8 cellular contexts compared by ENCODE assay signal in genomic region chr13:20492641-20493040, GRCh38. TPM values are rescaled to one million over a fixed set of nuclear protein-coding genes. Genes with fewer than 3 reads are reported as not detected.
A peak's percentile ranks its signal among the peaks of the same experiment; 100 is the strongest.
DNase-seq lines count a peak whose midpoint lies in the region; ATAC-seq and TF ChIP-seq lines count a peak whose summit lies in the region.

No MANE protein-coding gene starts in this region.

- no peak overlapping the region for H3K4me3 ChIP-seq in fibroblast of lung (replicated peaks in 1 of 4; ENCODE audit: control extremely low read depth in 1 of 4, insufficient read depth in 1 of 4, low read depth in 3 of 4, low read length in 4 of 4)

- no peak overlapping the region for H4K8ac ChIP-seq in H9 (replicated peaks; ENCODE audit: insufficient read length, low read depth, low read length)

- no peak overlapping the region for H3K4ac ChIP-seq in H9 (ENCODE audit: low read depth, low read length)

- H3K27me3 ChIP-seq in H9 (ENCODE audit: insufficient read depth, low read length), result no peaks in the 10 kb centered on the region
- no peaks in the 10 kb centered on the region for H3K27me3 ChIP-seq in fibroblast of lung (ENCODE audit: control insufficient read depth, insufficient read depth, low read length)

- no peak overlapping the region for H3K18ac ChIP-seq in H9 (ENCODE audit: insufficient read length, low read depth, low read length)

- H4K5ac ChIP-seq in H9 (ENCODE audit: insufficient read length, low read depth, low read length), result no peak overlapping the region

- H3K79me1 ChIP-seq in H9 (ENCODE audit: insufficient read depth, low read depth, low read length, poor library complexity, severe bottlenecking), result no peaks in the 10 kb centered on the region

- no peaks in the 10 kb centered on the region for H3K9me3 Mint-ChIP-seq in H9
- H3K9me3 Mint-ChIP-seq in activated B cell treated with CpG ODN at 0.5 μM for 24 hours, result no peaks in the 10 kb centered on the region

- H3K9ac ChIP-seq in H9 (ENCODE audit: extremely low read depth, insufficient read length, low read length), result no peak overlapping the region
- H3K9ac ChIP-seq in fibroblast of lung (ENCODE audit: insufficient read depth, low read length), result no peak overlapping the region

- no peaks in the 10 kb centered on the region; the same call in 1 of the 2 replicates for H3K4me1 ChIP-seq in H9 (ENCODE audit: insufficient read depth, low read length)
- H3K4me1 ChIP-seq in fibroblast of lung (ENCODE audit: control insufficient read depth, extremely low read depth, insufficient read depth, low read length), result no peaks in the 10 kb centered on the region

- H3T11ph ChIP-seq in H9 (ENCODE audit: low read length), result no peak overlapping the region

- no peak overlapping the region for H3K4me2 ChIP-seq in H9 (ENCODE audit: insufficient read depth, insufficient read length, low read length)
- no peak overlapping the region for H3K4me2 ChIP-seq in fibroblast of lung (ENCODE audit: extremely low read depth, insufficient read depth, low read length)

- no peaks in the 10 kb centered on the region for H3K36me3 Mint-ChIP-seq in H9 (ENCODE audit: insufficient read depth in 1 of 3, low read depth in 3 of 3)
- H3K36me3 Mint-ChIP-seq in activated B cell treated with CpG ODN at 0.5 μM for 24 hours (ENCODE audit: low read depth), result peaks cover 9% of the 10 kb centered on the region

- no peaks in the 10 kb centered on the region for H3K23me2 ChIP-seq in H9 (ENCODE audit: insufficient read length, low read depth, low read length, poor library complexity, severe bottlenecking)

- H2AFZ ChIP-seq in H9 (ENCODE audit: low read length), result no peak overlapping the region
- no peak overlapping the region for H2AFZ ChIP-seq in fibroblast of lung (ENCODE audit: low read length)

- CTCF ChIA-PET in activated B cell treated with CpG ODN at 0.5 μM for 24 hours (lab: Charles Lee), result interaction anchor here (1.0 to 7.4 kb wide), 11 partner anchors 92 to 684 kb away, joined by 3 to 91 read pairs (median 4); partner anchors contain the start of genes MRPL57 and SKA3

- POLR2A ChIA-PET in activated B cell treated with CpG ODN at 0.5 μM for 24 hours (lab: Charles Lee), result no interaction called here

- H2BK120ac ChIP-seq in H9 (ENCODE audit: low read depth, low read length, poor library complexity, severe bottlenecking), result no peak overlapping the region

- H3K27ac ChIP-seq in H9 (ENCODE audit: insufficient read length, low read depth, low read length), result no peak overlapping the region
- no peak overlapping the region for H3K27ac ChIP-seq in fibroblast of lung (ENCODE audit: insufficient read depth, low read length)

- H3K79me2 ChIP-seq in H9 (ENCODE audit: insufficient read depth, low read length), result no peaks in the 10 kb centered on the region
- no peaks in the 10 kb centered on the region for H3K79me2 ChIP-seq in fibroblast of lung (ENCODE audit: control insufficient read depth, insufficient read depth, low read length)

- intact Hi-C loops in activated B cell treated with CpG ODN at 0.5 μM for 24 hours (cut with micrococcal nuclease), result loop anchor here (1.0 to 10.0 kb wide), 3 partner anchors 298 to 987 kb away; partner anchors contain the start of gene GJB2

- H2BK5ac ChIP-seq in H9 (ENCODE audit: insufficient read length, low read length), result no peak overlapping the region

- H2BK12ac ChIP-seq in H9 (ENCODE audit: insufficient read length, low read depth, low read length), result no peak overlapping the region

- H3K23ac ChIP-seq in H9 (ENCODE audit: insufficient read length, low read depth, low read length), result no peak overlapping the region

- H3K4me3 Mint-ChIP-seq in H9 (no peak overlapping the region), activated B cell treated with CpG ODN at 0.5 μM for 24 hours (no peak overlapping the region)

- H3K27ac Mint-ChIP-seq in H9 (no peak overlapping the region), activated B cell treated with CpG ODN at 0.5 μM for 24 hours (no peak overlapping the region)

- H3K14ac ChIP-seq in H9 (ENCODE audit: insufficient read depth, low read length), result no peak overlapping the region

- H3K36me3 ChIP-seq in fibroblast of lung (ENCODE audit: control insufficient read depth, insufficient read depth, low read length), result no peaks in the 10 kb centered on the region

- H2BK15ac ChIP-seq in H9 (ENCODE audit: low read depth, low read length), result no peak overlapping the region

- H3K9me3 ChIP-seq in H9 (ENCODE audit: control insufficient read depth, low read depth, low read length), result no peaks in the 10 kb centered on the region
- H3K9me3 ChIP-seq in fibroblast of lung (ENCODE audit: control insufficient read depth, insufficient read depth, low read depth, low read length), result no peaks in the 10 kb centered on the region

- H4K91ac ChIP-seq in H9 (ENCODE audit: insufficient read length, low read depth, low read length), result no peak overlapping the region

- no peak overlapping the region for H2BK20ac ChIP-seq in H9 (ENCODE audit: low read depth, low read length, poor library complexity, severe bottlenecking)

- DNase-seq in CD1c-positive myeloid dendritic cell (ENCODE audit: extremely low spot score), result peak; percentile 28
- DNase-seq in H9, result peak; percentile 54
- peak; percentile 29 for DNase-seq in activated B cell treated with CpG ODN at 0.5 μM for 24 hours
- peak; percentile 43 to 45 for DNase-seq in fibroblast of lung (ENCODE audit: low read depth in 2 of 2)
- peak; percentile 37 for DNase-seq in stimulated activated CD4-positive, alpha-beta T cell treated with anti-CD3 and anti-CD28 coated beads, Interleukin-4, amount 100 ng/mL, for 24 hours
- DNase-seq in HPDE6-E6E7 (ENCODE audit: extremely low spot score), result no peak
- no peak for DNase-seq in NCI-H1048 (lab: John Stamatoyannopoulos, UW)

- TF ChIP-seq CTCF in H9 (conservative IDR thresholded peaks at IDR 0.05) (peak; percentile 71), activated B cell treated with CpG ODN at 0.5 μM for 24 hours (IDR thresholded peaks at IDR 0.05) (no peak), fibroblast of lung (conservative IDR thresholded peaks at IDR 0.05 in 1 of 2, IDR thresholded peaks at IDR 0.05 in 1 of 2; ENCODE audit: low read depth in 1 of 2, low read length in 2 of 2) (peak; percentile 44 to 69)

- no CpG with 5 or more reads among the region's 3 CpGs for WGBS in H9 (ENCODE audit: extremely low coverage, insufficient read length, low lambda C conversion rate)

- H3K27me3 Mint-ChIP-seq in H9 (ENCODE audit: low read depth) (no peaks in the 10 kb centered on the region; the same call in 1 of the 2 replicates), activated B cell treated with CpG ODN at 0.5 μM for 24 hours (no peaks in the 10 kb centered on the region)

- H3K56ac ChIP-seq in H9 (ENCODE audit: insufficient read length, low read depth, low read length), result no peak overlapping the region

- H4K20me1 ChIP-seq in H9 (ENCODE audit: control insufficient read depth, insufficient read depth, insufficient read length) (no peaks in the 10 kb centered on the region), fibroblast of lung (ENCODE audit: control insufficient read depth, extremely low read depth, insufficient read depth, low read length) (no peaks in the 10 kb centered on the region)

- no peak overlapping the region for H2AK5ac ChIP-seq in H9 (ENCODE audit: insufficient read length, low read length)

- H3K4me1 Mint-ChIP-seq in H9 (peaks cover 3 to 5% of the 10 kb centered on the region in 2 experiments), activated B cell treated with CpG ODN at 0.5 μM for 24 hours (no peaks in the 10 kb centered on the region)

- ATAC-seq in activated B cell treated with CpG ODN at 0.5 μM for 24 hours (ENCODE audit: low read depth) (peak; percentile 47), HG02870 (IDR thresholded peaks at IDR 0.05; ENCODE audit: unreplicated experiment) (no peak)

RNA-seq across cellular contexts. Expression of gene CRYL1, which starts 33.0 kb away (rescaled TPM):
- total RNA-seq in H9 (2021) (3.2 and 3.7 TPM in 2 replicates), activated B cell treated with CpG ODN at 0.5 μM for 24 hours (9.2 and 9.6 TPM in 2 replicates), fibroblast of lung (16.9 and 20.1 TPM in 2 replicates)
- 18.3 and 27.4 TPM in 2 replicates for polyA plus RNA-seq in fibroblast of lung
- polyA plus RNA-seq in fibroblast of lung (2012), result 11.7 and 18.5 TPM in 2 replicates
- 17.8 and 23.5 TPM in 2 replicates for polyA minus RNA-seq in fibroblast of lung (ENCODE audit: low replicate concordance)

Comparison
In these comparisons a context has a peak if more than half of its experiments do, and no peak if none do; other contexts are left out.
1. DNase-seq: peak in CD1c-positive myeloid dendritic cell (single experiment), H9 (single experiment), activated B cell treated with CpG ODN at 0.5 μM for 24 hours (single experiment), fibroblast of lung (2 of 2) and stimulated activated CD4-positive, alpha-beta T cell treated with anti-CD3 and anti-CD28 coated beads, Interleukin-4, amount 100 ng/mL, for 24 hours (single experiment); none in HPDE6-E6E7 (single experiment) and NCI-H1048 (single experiment).